ENCODE assay signal across 8 cellular contexts in the genomic region with DNA sequence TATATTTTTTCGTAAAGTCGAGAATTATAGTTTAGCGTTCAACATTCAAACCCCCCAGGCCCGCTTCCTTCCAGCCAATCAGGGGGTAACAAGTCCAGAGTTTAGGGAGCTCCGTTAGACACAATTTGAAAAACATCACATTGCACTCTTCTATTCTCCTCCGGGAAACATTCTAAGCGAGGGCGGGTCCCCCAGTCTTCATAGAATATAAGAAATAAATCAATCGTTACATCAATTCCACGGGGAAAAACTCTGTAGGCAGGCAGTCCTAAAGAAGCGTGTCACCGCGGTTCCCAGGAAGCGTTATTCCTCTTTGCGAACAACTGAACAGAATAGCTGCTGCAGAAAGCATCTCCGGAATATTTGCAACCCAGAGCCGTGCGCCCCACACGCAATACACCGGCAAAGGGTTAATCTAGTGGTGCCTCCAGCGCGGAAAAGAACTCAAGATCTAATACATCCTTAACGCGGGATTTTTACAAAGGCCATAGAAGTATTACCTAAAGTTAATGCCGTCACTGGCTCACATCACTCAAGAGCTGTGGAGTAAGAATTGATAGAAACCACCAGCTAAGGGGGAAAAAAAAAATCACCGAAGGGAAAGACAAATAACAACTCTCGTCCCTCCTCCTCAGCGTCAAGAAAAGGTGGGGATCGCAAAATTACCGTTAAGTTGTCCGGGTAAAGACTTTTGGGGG.
DNase-seq lines count a peak whose midpoint lies in the region; ATAC-seq, FAIRE-seq and TF ChIP-seq lines count a peak whose summit lies in the region.

No MANE protein-coding gene starts in this region.

- H2AFZ ChIP-seq in SK-N-SH (ENCODE audit: low read depth), result peak overlapping the region; percentile 56

- peaks cover 5% of the 10 kb centered on the region for H3K27me3 Mint-ChIP-seq in activated T-cell treated with anti-CD3 and anti-CD28 coated beads, Interleukin-2, amount 50 U/mL, for 72 hours (ENCODE audit: low read depth)

- peaks cover 6 to 12% of the 10 kb centered on the region in 2 donors for H3K36me3 Mint-ChIP-seq in activated T-cell treated with anti-CD3 and anti-CD28 coated beads, Interleukin-2, amount 50 U/mL, for 72 hours (ENCODE audit: insufficient read depth in 2 of 2)

- peaks cover 91% of the 10 kb centered on the region for H3K79me2 ChIP-seq in SK-N-SH (ENCODE audit: insufficient read depth)

- H3K9me2 ChIP-seq in SK-N-SH, result no peaks in the 10 kb centered on the region

- peaks cover 15% of the 10 kb centered on the region for H3F3A ChIP-seq in SK-N-SH (replicated peaks; ENCODE audit: insufficient read depth)

- no peaks in the 10 kb centered on the region for H3K9me3 Mint-ChIP-seq in activated T-cell treated with anti-CD3 and anti-CD28 coated beads, Interleukin-2, amount 50 U/mL, for 72 hours

- H3K4me1 ChIP-seq in SK-N-SH (ENCODE audit: control insufficient read depth in 1 of 2, insufficient read depth in 2 of 2, low read depth in 1 of 2, low read length in 1 of 2) (peaks cover 9 to 14% of the 10 kb centered on the region in 2 experiments), foreskin keratinocyte (peaks cover 36% of the 10 kb centered on the region), pancreas (peaks cover 4 to 15% (median 6%) of the 10 kb centered on the region in 3 donors)

- H3K27me3 ChIP-seq in SK-N-SH (ENCODE audit: insufficient read depth) (no peaks in the 10 kb centered on the region), foreskin keratinocyte (no peaks in the 10 kb centered on the region), pancreas (peaks cover 0 to 8% (median 2%) of the 10 kb centered on the region in 4 donors)

- POLR2A ChIA-PET in SK-N-SH (lab: Yijun Ruan, JAX), result interaction anchor here (2.5 to 3.1 kb wide), 2 partner anchors 45 to 83 kb away, joined by 13 to 14 read pairs; a partner anchor contains a TSS

- H3K27ac ChIP-seq in SK-N-SH (ENCODE audit: low read depth in 2 of 2, low read length in 1 of 2) (peak overlapping the region; percentile 78 to 85), foreskin keratinocyte (peak overlapping the region; percentile 75), pancreas (peak overlapping the region; percentile 36 to 91 (median 64))

- H3K27ac Mint-ChIP-seq in activated T-cell treated with anti-CD3 and anti-CD28 coated beads, Interleukin-2, amount 50 U/mL, for 72 hours, result peak overlapping the region; percentile 80

- DNase-seq in SK-N-SH, result peak; percentile 12
- DNase-seq in NCI-H226, result peak; percentile 29
- peak; percentile 25 to 27 for DNase-seq in activated T-cell treated with anti-CD3 and anti-CD28 coated beads, Interleukin-2, amount 50 U/mL, for 72 hours
- peak in 1 of 2 donors; percentile 63 for DNase-seq in foreskin keratinocyte
- DNase-seq in pancreas, result peak in 1 of 6 donors; percentile 21
- no peak for DNase-seq in GM13977 (ENCODE audit: low spot score)

- no peak for TF ChIP-seq RAD21 in SK-N-SH (IDR thresholded peaks at IDR 0.05; ENCODE audit: low read length)

- H3K9me3 ChIP-seq in SK-N-SH, result no peaks in the 10 kb centered on the region
- H3K9me3 ChIP-seq in pancreas, result no peaks in the 10 kb centered on the region

- peaks cover 64% of the 10 kb centered on the region for H3K4me1 Mint-ChIP-seq in activated T-cell treated with anti-CD3 and anti-CD28 coated beads, Interleukin-2, amount 50 U/mL, for 72 hours (ENCODE audit: low read depth)

- FAIRE-seq in pancreas (lab: Jason Lieb, UNC), result no peak

- H3K36me3 ChIP-seq in SK-N-SH (replicated peaks in 1 of 2; ENCODE audit: control insufficient read depth in 1 of 2, insufficient read depth in 2 of 2, low read length in 1 of 2) (no peaks in the 10 kb centered on the region), pancreas (no peaks in the 10 kb centered on the region)

- intact Hi-C loops in pancreas (cut with DNase I), result no loop called here

- H3K4me3 Mint-ChIP-seq in activated T-cell treated with anti-CD3 and anti-CD28 coated beads, Interleukin-2, amount 50 U/mL, for 72 hours, result peak overlapping the region; percentile 100

- peak overlapping the region; percentile 93 to 95 for H3K4me3 ChIP-seq in SK-N-SH (ENCODE audit: low read depth in 2 of 2, low read length in 1 of 2)
- peak overlapping the region; percentile 47 to 68 (median 50) for H3K4me3 ChIP-seq in pancreas

- no peak for TF ChIP-seq EP300 in SK-N-SH (IDR thresholded peaks at IDR 0.05; ENCODE audit: borderline replicate concordance in 1 of 2, low read depth in 1 of 2, low read length in 1 of 2)

- in situ Hi-C loops in GM13977 (cut with MboI; ENCODE audit: low pct_unique_long_range_greater_than_20kb, low sequenced_read_pairs, unreplicated experiment), result loop anchor here (10.0 to 25.0 kb wide), 2 partner anchors 724 to 832 kb away; a partner anchor contains a TSS

- ATAC-seq in SK-N-SH treated with all-trans-retinoic acid at 6 μM for 48 hours (no peak; the same call in 2 of the 3 replicates), foreskin keratinocyte (no peak), pancreas (no peak), GM21619 (IDR thresholded peaks at IDR 0.05; ENCODE audit: unreplicated experiment) (no peak)
- ATAC-seq in activated T-cell treated with anti-CD3 and anti-CD28 coated beads, Interleukin-2, amount 50 U/mL, for 72 hours (replicated peaks in 1 of 2), result peak in 1 of 2 donors; percentile 3

- peak overlapping the region; percentile 87 for H3K4me2 ChIP-seq in SK-N-SH

- CTCF ChIA-PET in SK-N-SH (lab: Yijun Ruan, JAX), result interaction anchor here (1.0 to 5.0 kb wide), 13 partner anchors 9 to 989 kb away, joined by 3 to 33 read pairs (median 5); a partner anchor contains a TSS

- WGBS in SK-N-SH (ENCODE audit: low lambda C conversion rate), result under 1% methylated on average over 31 of the region's 31 CpGs
- WGBS in pancreas, 2 donors, result 2 to 3% methylated on average over 31 of the region's 31 CpGs

- TF ChIP-seq CTCF in SK-N-SH (IDR thresholded peaks at IDR 0.05) (no peak), foreskin keratinocyte (conservative IDR thresholded peaks at IDR 0.05) (no peak), pancreas (IDR thresholded peaks at IDR 0.05) (no peak), GM13977 (IDR thresholded peaks at IDR 0.05; ENCODE audit: extremely low read depth, insufficient read depth, missing control alignments) (no peak)

- H3K9ac ChIP-seq in SK-N-SH, result peak overlapping the region; percentile 96

- H4K20me1 ChIP-seq in SK-N-SH (ENCODE audit: insufficient read depth), result peaks cover 36% of the 10 kb centered on the region; the same call in 1 of the 2 replicates

TF ChIP-seq in SK-N-SH, 30 proteins besides CTCF, POLR2A, EP300 and RAD21 (continues in another document):
- TF ChIP-seq POLR2AphosphoS5 (IDR thresholded peaks at IDR 0.05; ENCODE audit: low read depth, low read length), result no peak
- TF ChIP-seq, protein P1, sequence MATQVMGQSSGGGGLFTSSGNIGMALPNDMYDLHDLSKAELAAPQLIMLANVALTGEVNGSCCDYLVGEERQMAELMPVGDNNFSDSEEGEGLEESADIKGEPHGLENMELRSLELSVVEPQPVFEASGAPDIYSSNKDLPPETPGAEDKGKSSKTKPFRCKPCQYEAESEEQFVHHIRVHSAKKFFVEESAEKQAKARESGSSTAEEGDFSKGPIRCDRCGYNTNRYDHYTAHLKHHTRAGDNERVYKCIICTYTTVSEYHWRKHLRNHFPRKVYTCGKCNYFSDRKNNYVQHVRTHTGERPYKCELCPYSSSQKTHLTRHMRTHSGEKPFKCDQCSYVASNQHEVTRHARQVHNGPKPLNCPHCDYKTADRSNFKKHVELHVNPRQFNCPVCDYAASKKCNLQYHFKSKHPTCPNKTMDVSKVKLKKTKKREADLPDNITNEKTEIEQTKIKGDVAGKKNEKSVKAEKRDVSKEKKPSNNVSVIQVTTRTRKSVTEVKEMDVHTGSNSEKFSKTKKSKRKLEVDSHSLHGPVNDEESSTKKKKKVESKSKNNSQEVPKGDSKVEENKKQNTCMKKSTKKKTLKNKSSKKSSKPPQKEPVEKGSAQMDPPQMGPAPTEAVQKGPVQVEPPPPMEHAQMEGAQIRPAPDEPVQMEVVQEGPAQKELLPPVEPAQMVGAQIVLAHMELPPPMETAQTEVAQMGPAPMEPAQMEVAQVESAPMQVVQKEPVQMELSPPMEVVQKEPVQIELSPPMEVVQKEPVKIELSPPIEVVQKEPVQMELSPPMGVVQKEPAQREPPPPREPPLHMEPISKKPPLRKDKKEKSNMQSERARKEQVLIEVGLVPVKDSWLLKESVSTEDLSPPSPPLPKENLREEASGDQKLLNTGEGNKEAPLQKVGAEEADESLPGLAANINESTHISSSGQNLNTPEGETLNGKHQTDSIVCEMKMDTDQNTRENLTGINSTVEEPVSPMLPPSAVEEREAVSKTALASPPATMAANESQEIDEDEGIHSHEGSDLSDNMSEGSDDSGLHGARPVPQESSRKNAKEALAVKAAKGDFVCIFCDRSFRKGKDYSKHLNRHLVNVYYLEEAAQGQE (IDR thresholded peaks at IDR 0.05; ENCODE audit: low read depth, low read length), result 0 out of 2 replicates have a peak, but pooled peaks have one; percentile 11

TF ChIP-seq in SK-N-SH treated with all-trans-retinoic acid at 6 μM for 48 hours, 23 proteins besides CTCF, POLR2A, EP300 and RAD21:
- TF ChIP-seq TOX (CRISPR knock-in tag; IDR thresholded peaks at IDR 0.05; ENCODE audit: borderline replicate concordance) (no peak), TCF4 (CRISPR knock-in tag; IDR thresholded peaks at IDR 0.05; ENCODE audit: borderline replicate concordance) (no peak), PPARA (CRISPR knock-in tag; IDR thresholded peaks at IDR 0.05; ENCODE audit: borderline replicate concordance) (no peak), ISL1 (CRISPR knock-in tag; IDR thresholded peaks at IDR 0.05) (no peak), RARB (CRISPR knock-in tag; IDR thresholded peaks at IDR 0.05) (no peak), ZC3H10 (CRISPR knock-in tag; IDR thresholded peaks at IDR 0.05) (no peak)
- TF ChIP-seq, protein P2, sequence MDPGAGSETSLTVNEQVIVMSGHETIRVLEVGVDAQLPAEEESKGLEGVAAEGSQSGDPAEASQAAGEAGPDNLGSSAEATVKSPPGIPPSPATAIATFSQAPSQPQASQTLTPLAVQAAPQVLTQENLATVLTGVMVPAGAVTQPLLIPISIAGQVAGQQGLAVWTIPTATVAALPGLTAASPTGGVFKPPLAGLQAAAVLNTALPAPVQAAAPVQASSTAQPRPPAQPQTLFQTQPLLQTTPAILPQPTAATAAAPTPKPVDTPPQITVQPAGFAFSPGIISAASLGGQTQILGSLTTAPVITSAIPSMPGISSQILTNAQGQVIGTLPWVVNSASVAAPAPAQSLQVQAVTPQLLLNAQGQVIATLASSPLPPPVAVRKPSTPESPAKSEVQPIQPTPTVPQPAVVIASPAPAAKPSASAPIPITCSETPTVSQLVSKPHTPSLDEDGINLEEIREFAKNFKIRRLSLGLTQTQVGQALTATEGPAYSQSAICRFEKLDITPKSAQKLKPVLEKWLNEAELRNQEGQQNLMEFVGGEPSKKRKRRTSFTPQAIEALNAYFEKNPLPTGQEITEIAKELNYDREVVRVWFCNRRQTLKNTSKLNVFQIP (CRISPR knock-in tag; IDR thresholded peaks at IDR 0.05; ENCODE audit: borderline replicate concordance, low read depth), result no peak
TF ChIP-seq in SK-N-SH treated with all-trans-retinoic acid at 6 μM for 48 hours: peak in this region for 0.
